In the genomic region with DNA sequence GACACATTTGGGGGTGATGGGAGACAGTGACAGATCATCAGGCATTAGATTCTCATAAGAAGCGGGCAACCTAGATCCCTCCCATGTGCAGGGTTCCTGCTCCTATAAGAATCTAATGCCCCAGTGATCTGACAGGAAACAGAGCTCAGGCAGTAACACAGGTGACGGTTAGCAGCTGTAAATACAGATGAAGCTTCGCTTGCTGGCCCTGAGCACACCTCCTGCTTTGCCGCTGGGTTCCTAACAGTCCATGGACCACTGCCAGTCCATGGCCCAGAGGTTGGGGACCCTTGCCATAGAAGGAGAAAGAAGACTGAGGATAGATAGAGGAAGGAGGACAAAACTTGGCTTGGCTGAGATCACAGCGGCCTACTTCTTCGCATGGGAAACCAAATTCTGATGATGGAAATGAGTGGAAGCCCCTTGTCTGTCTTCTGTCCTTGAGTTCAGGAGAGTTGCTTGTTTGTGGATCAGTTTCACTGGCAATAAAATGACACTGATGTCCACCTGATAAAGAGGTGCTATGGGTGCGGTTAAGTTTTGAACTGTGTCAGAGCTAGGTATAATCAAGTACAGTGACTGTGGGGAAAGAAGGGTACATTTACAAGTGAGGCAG, we compare ENCODE assay signal across 10 cellular contexts. TPM values are rescaled to one million over a fixed set of nuclear protein-coding genes. Genes with fewer than 3 reads are reported as not detected.
DNase-seq lines count a peak whose midpoint lies in the region; ATAC-seq, FAIRE-seq and TF ChIP-seq lines count a peak whose summit lies in the region.
"Had no signal": no experiment of that assay in that cellular context is flagged by ENCODE, and none has a peak within 500 bp of the region (broad histone marks: within the 10 kb centered on the region; RNA-seq: fewer than 3 reads in every experiment).

No MANE protein-coding gene starts in this region.

- no peaks in the 10 kb centered on the region for H4K20me1 ChIP-seq in HepG2 (ENCODE audit: insufficient read depth, low read length)

- intact Hi-C loops in right lobe of liver (cut with DNase I) (no loop called here), HepG2 (cut with micrococcal nuclease; ENCODE audit: unreplicated experiment) (no loop called here), upper lobe of right lung (cut with DNase I) (no loop called here)
- intact Hi-C loops in activated CD8-positive, alpha-beta T cell treated with anti-CD3 and anti-CD28 coated beads for 36 hours (cut with micrococcal nuclease) = loop anchor here (5.0 kb wide), 2 partner anchors 55 to 140 kb away; partner anchors contain the start of genes AP1AR and FAM241A

- in situ Hi-C loops in HepG2 (cut with HindIII; ENCODE audit: extremely low pct_ligation_motif_present, low pct_unique_long_range_greater_than_20kb) = no loop called here

- POLR2A ChIA-PET in HepG2 (lab: Yijun Ruan, JAX) = no interaction called here
- POLR2A ChIA-PET in activated CD8-positive, alpha-beta T cell treated with anti-CD3 and anti-CD28 coated beads for 36 hours (lab: Charles Lee) = interaction anchor here (0.6 to 4.6 kb wide), 9 partner anchors 9 to 365 kb away, joined by 3 to 28 read pairs (median 6); partner anchors contain the start of gene ALPK1

- no peak overlapping the region for H2AFZ ChIP-seq in HepG2 (ENCODE audit: low read length)

- H3K36me3 ChIP-seq in right lobe of liver = no peaks in the 10 kb centered on the region
- H3K36me3 ChIP-seq in HepG2 (replicated peaks in 1 of 2; ENCODE audit: control insufficient read depth in 1 of 2, insufficient read depth in 2 of 2, low read length in 2 of 2) = no peaks in the 10 kb centered on the region
- no peaks in the 10 kb centered on the region for H3K36me3 ChIP-seq in upper lobe of right lung
- H3K36me3 ChIP-seq: BE2C, thyroid gland had no signal

- TF ChIP-seq CTCF in right lobe of liver (IDR thresholded peaks at IDR 0.05) (no peak), HepG2 (CRISPR knock-in tag; IDR thresholded peaks at IDR 0.05) (no peak), upper lobe of right lung (IDR thresholded peaks at IDR 0.05) (no peak)
- no peak for TF ChIP-seq CTCF in activated CD8-positive, alpha-beta T cell treated with anti-CD3 and anti-CD28 coated beads for 36 hours (IDR thresholded peaks at IDR 0.05)

- TF ChIP-seq EP300 in HepG2 (IDR thresholded peaks at IDR 0.05; ENCODE audit: low read depth in 2 of 2, low read length in 2 of 2) = no peak
- no peak for TF ChIP-seq EP300 in HepG2 (CRISPR knock-in tag; IDR thresholded peaks at IDR 0.05; ENCODE audit: borderline replicate concordance)

- H3K4me2 ChIP-seq in HepG2 (ENCODE audit: low read depth, low read length) = no peak overlapping the region

- H3K27ac ChIP-seq in right lobe of liver (peak overlapping the region in 2 of 3 donors; percentile 1 to 31), HepG2 (ENCODE audit: extremely low read length, insufficient read depth, low read length) (no peak overlapping the region), upper lobe of right lung (peak overlapping the region; percentile 34)
- H3K27ac ChIP-seq: thyroid gland had no signal

- no peak for FAIRE-seq in HepG2 (lab: Jason Lieb, UNC)

- no peak for TF ChIP-seq RAD21 in HepG2 (CRISPR knock-in tag; IDR thresholded peaks at IDR 0.05)

- H3K36me3 Mint-ChIP-seq in activated CD8-positive, alpha-beta T cell treated with anti-CD3 and anti-CD28 coated beads for 36 hours (ENCODE audit: low read depth) = peaks cover 28% of the 10 kb centered on the region

- peak in 1 of 4 donors; percentile 1 for ATAC-seq in right lobe of liver
- ATAC-seq in HepG2 = no peak
- peak; percentile 17 for ATAC-seq in HG02870 (IDR thresholded peaks at IDR 0.05; ENCODE audit: unreplicated experiment)
- no peak for ATAC-seq in activated CD8-positive, alpha-beta T cell treated with anti-CD3 and anti-CD28 coated beads for 36 hours
- no peak for ATAC-seq in upper lobe of right lung

- H3K27ac Mint-ChIP-seq in activated CD8-positive, alpha-beta T cell treated with anti-CD3 and anti-CD28 coated beads for 36 hours = peak overlapping the region; percentile 96

- no peaks in the 10 kb centered on the region for H3K27me3 Mint-ChIP-seq in activated CD8-positive, alpha-beta T cell treated with anti-CD3 and anti-CD28 coated beads for 36 hours

- no peak overlapping the region for H3K9ac ChIP-seq in HepG2 (ENCODE audit: insufficient read depth, low read depth, low read length)

- H3K27me3 ChIP-seq in right lobe of liver = no peaks in the 10 kb centered on the region
- H3K27me3 ChIP-seq in HepG2 (ENCODE audit: control insufficient read depth in 1 of 2, insufficient read depth in 2 of 2, low read length in 2 of 2) = no peaks in the 10 kb centered on the region; a peak in 2 of 5 replicates
- no peaks in the 10 kb centered on the region for H3K27me3 ChIP-seq in upper lobe of right lung
- H3K27me3 ChIP-seq: BE2C, thyroid gland had no signal

- peaks cover 56% of the 10 kb centered on the region for H3K4me1 Mint-ChIP-seq in activated CD8-positive, alpha-beta T cell treated with anti-CD3 and anti-CD28 coated beads for 36 hours (ENCODE audit: low read depth)

- H3K9me3 ChIP-seq in right lobe of liver = no peaks in the 10 kb centered on the region
- no peaks in the 10 kb centered on the region for H3K9me3 ChIP-seq in HepG2 (ENCODE audit: low read length)
- H3K9me3 ChIP-seq in upper lobe of right lung = no peaks in the 10 kb centered on the region
- H3K9me3 ChIP-seq: BE2C, thyroid gland had no signal

- H3K4me1 ChIP-seq in right lobe of liver (peaks cover 0 to 15% (median 0%) of the 10 kb centered on the region in 4 donors), HepG2 (ENCODE audit: insufficient read depth, low read length) (peaks cover 40% of the 10 kb centered on the region), upper lobe of right lung (peaks cover 10% of the 10 kb centered on the region)
- H3K4me1 ChIP-seq: BE2C had no signal

- DNase-seq in right lobe of liver (no peak), HepG2 (ENCODE audit: low spot score) (no peak), upper lobe of right lung (no peak), cortex of kidney (lab: John Stamatoyannopoulos, UW) (no peak), NCI-H526 (lab: John Stamatoyannopoulos, UW) (no peak), NCI-H510A (lab: John Stamatoyannopoulos, UW) (no peak)
- peak; percentile 31 for DNase-seq in activated CD8-positive, alpha-beta T cell treated with anti-CD3 and anti-CD28 coated beads for 36 hours
- DNase-seq: BE2C, thyroid gland had no signal

- WGBS in right lobe of liver (ENCODE audit: insufficient coverage, low coverage, low lambda C conversion rate, missing lambda C conversion rate) = 72% methylated on average over 7 of the region's 7 CpGs
- 76% methylated on average over 6 of the region's 7 CpGs for WGBS in HepG2 (ENCODE audit: low lambda C conversion rate)

- CTCF ChIA-PET in HepG2 (lab: Yijun Ruan, JAX; ENCODE audit: low intra/inter-chr PET ratio, low total read pairs) = no interaction called here
- CTCF ChIA-PET in activated CD8-positive, alpha-beta T cell treated with anti-CD3 and anti-CD28 coated beads for 36 hours (lab: Charles Lee) = interaction anchor here (1.0 to 3.0 kb wide), 5 partner anchors 33 to 189 kb away, joined by 3 to 13 read pairs (median 7); no protein-coding TSS in a partner anchor

- H3K4me3 Mint-ChIP-seq in activated CD8-positive, alpha-beta T cell treated with anti-CD3 and anti-CD28 coated beads for 36 hours = peak overlapping the region; percentile 94

- BruUV-seq in HepG2 (replicated peaks; lab: Mats Ljungman, UMichigan) = no TSS peak

- TF ChIP-seq POLR2A in right lobe of liver (IDR thresholded peaks at IDR 0.05) (no peak), HepG2 (IDR thresholded peaks at IDR 0.05; ENCODE audit: insufficient read depth in 1 of 2, low read depth in 2 of 2, low read length in 2 of 2) (no peak)

- peaks cover 2% of the 10 kb centered on the region for H3K9me3 Mint-ChIP-seq in activated CD8-positive, alpha-beta T cell treated with anti-CD3 and anti-CD28 coated beads for 36 hours

- H3K4me3 ChIP-seq in right lobe of liver = no peak overlapping the region
- no peak overlapping the region for H3K4me3 ChIP-seq in HepG2 (replicated peaks in 1 of 3; ENCODE audit: insufficient read depth in 1 of 3, low read depth in 2 of 3, low read length in 3 of 3)
- no peak overlapping the region for H3K4me3 ChIP-seq in upper lobe of right lung
- H3K4me3 ChIP-seq: thyroid gland had no signal

- H3K79me2 ChIP-seq in HepG2 (ENCODE audit: insufficient read depth, low read length) = no peaks in the 10 kb centered on the region

RNA-seq across cellular contexts. Expression of gene TIFA, which starts 1.7 kb away (rescaled TPM):
- total RNA-seq in right lobe of liver (10 to 100 TPM in 1 of 6 experiments, 1 to 10 TPM in 5; 4.7 to 13.4 (median 5.5) TPM), HepG2 (2016; rRNA removed; fragmentation: Illumina TruSeq; extraction: Trizol) (8.5 and 13.7 TPM in 2 replicates), upper lobe of right lung (10.6 TPM)
- 1.8 and 2.6 TPM in 2 replicates for total RNA-seq in HepG2 (2016; cell fraction: cytosol; rRNA removed; fragmentation: Illumina TruSeq; extraction: Trizol; ENCODE audit: low read depth)
- 9.1 and 14.5 TPM in 2 replicates for total RNA-seq in HepG2 (2016; cell fraction: insoluble cytoplasmic fraction; rRNA removed; fragmentation: Illumina TruSeq; extraction: Trizol)
- 7.0 and 9.0 TPM in 2 replicates for total RNA-seq in HepG2 (2016; cell fraction: membrane; rRNA removed; fragmentation: Illumina TruSeq; extraction: Trizol)
- 5.7 and 5.9 TPM in 2 replicates for total RNA-seq in HepG2 (2016; cell fraction: nucleus; rRNA removed; fragmentation: Illumina TruSeq; extraction: Trizol)
- polyA plus RNA-seq in HepG2 (2011; rRNA removed) = 2.6 and 2.9 TPM in 2 replicates
- 1.5 and 1.7 TPM in 2 replicates for polyA plus RNA-seq in HepG2 (2011; cell fraction: cytosol; rRNA removed)
- polyA plus RNA-seq in HepG2 (2011; cell fraction: nucleus; rRNA removed) = 0.35 and 0.57 TPM in 2 replicates
- polyA plus RNA-seq in HepG2 (2012) = 3.3 and 6.0 TPM in 2 replicates
- 1.5 and 1.7 TPM in 2 replicates for polyA plus RNA-seq in HepG2 (2016; cell fraction: cytosol; fragmentation: Illumina TruSeq; extraction: Trizol; ENCODE audit: low read depth)
- polyA plus RNA-seq in HepG2 (2016; cell fraction: insoluble cytoplasmic fraction; fragmentation: Illumina TruSeq; extraction: Trizol; ENCODE audit: low read depth) = 11.1 and 15.7 TPM in 2 replicates
- polyA plus RNA-seq in HepG2 (2016; cell fraction: membrane; fragmentation: Illumina TruSeq; extraction: Trizol; ENCODE audit: low read depth) = 2.8 and 3.1 TPM in 2 replicates
- 4.0 and 7.8 TPM in 2 replicates for polyA plus RNA-seq in HepG2 (2016; cell fraction: nucleus; fragmentation: Illumina TruSeq; extraction: Trizol; ENCODE audit: insufficient read depth, low read depth)
- 2.2 and 3.3 TPM in 2 replicates for polyA minus RNA-seq in HepG2 (2011; rRNA and poly(A)+ RNA removed; ENCODE audit: low replicate concordance)
- 2.3 and 2.6 TPM in 2 replicates for polyA minus RNA-seq in HepG2 (2011; cell fraction: cytosol; rRNA and poly(A)+ RNA removed)
- 2.1 and 4.0 TPM in 2 replicates for polyA minus RNA-seq in HepG2 (2011; cell fraction: nucleus; rRNA and poly(A)+ RNA removed)
- 10 to 100 TPM; 37.9 to 39.1 TPM for total RNA-seq in activated CD8-positive, alpha-beta T cell treated with anti-CD3 and anti-CD28 coated beads for 36 hours

RNA-seq across cellular contexts. Expression of gene ALPK1, which starts 9.8 kb away (rescaled TPM):
- total RNA-seq in right lobe of liver (10 to 100 TPM in 3 of 6 experiments, 1 to 10 TPM in 3; 5.6 to 20.6 (median 9.9) TPM), HepG2 (2016; rRNA removed; fragmentation: Illumina TruSeq; extraction: Trizol) (1.3 and 1.5 TPM in 2 replicates), upper lobe of right lung (34.3 TPM)
- 0.71 TPM in 1 of 2 replicates, not detected in the other for total RNA-seq in HepG2 (2016; cell fraction: cytosol; rRNA removed; fragmentation: Illumina TruSeq; extraction: Trizol; ENCODE audit: low read depth)
- total RNA-seq in HepG2 (2016; cell fraction: insoluble cytoplasmic fraction; rRNA removed; fragmentation: Illumina TruSeq; extraction: Trizol) = 1.1 and 1.5 TPM in 2 replicates
- 0.37 and 1.0 TPM in 2 replicates for total RNA-seq in HepG2 (2016; cell fraction: membrane; rRNA removed; fragmentation: Illumina TruSeq; extraction: Trizol)
- 2.9 and 4.0 TPM in 2 replicates for total RNA-seq in HepG2 (2016; cell fraction: nucleus; rRNA removed; fragmentation: Illumina TruSeq; extraction: Trizol)
- 0.61 and 0.89 TPM in 2 replicates for polyA plus RNA-seq in HepG2 (2011; rRNA removed)
- 0.31 and 0.38 TPM in 2 replicates for polyA plus RNA-seq in HepG2 (2011; cell fraction: cytosol; rRNA removed)
- polyA plus RNA-seq in HepG2 (2011; cell fraction: nucleus; rRNA removed) = 1.4 and 1.9 TPM in 2 replicates
- 0.63 and 0.75 TPM in 2 replicates for polyA plus RNA-seq in HepG2 (2012)
- polyA plus RNA-seq in HepG2 (2016; cell fraction: cytosol; fragmentation: Illumina TruSeq; extraction: Trizol; ENCODE audit: low read depth) = 0.11 and 0.27 TPM in 2 replicates
- polyA plus RNA-seq in HepG2 (2016; cell fraction: insoluble cytoplasmic fraction; fragmentation: Illumina TruSeq; extraction: Trizol; ENCODE audit: low read depth) = 1.4 and 1.7 TPM in 2 replicates
- 0.23 and 0.29 TPM in 2 replicates for polyA plus RNA-seq in HepG2 (2016; cell fraction: membrane; fragmentation: Illumina TruSeq; extraction: Trizol; ENCODE audit: low read depth)
- polyA plus RNA-seq in HepG2 (2016; cell fraction: nucleus; fragmentation: Illumina TruSeq; extraction: Trizol; ENCODE audit: insufficient read depth, low read depth) = 2.0 and 2.4 TPM in 2 replicates
- 0.46 and 5.3 TPM in 2 replicates for polyA minus RNA-seq in HepG2 (2011; rRNA and poly(A)+ RNA removed; ENCODE audit: low replicate concordance)
- 0.49 TPM in 1 of 2 replicates, not detected in the other for polyA minus RNA-seq in HepG2 (2011; cell fraction: cytosol; rRNA and poly(A)+ RNA removed)
- polyA minus RNA-seq in HepG2 (2011; cell fraction: nucleus; rRNA and poly(A)+ RNA removed) = 7.2 and 8.0 TPM in 2 replicates
- 10 to 100 TPM; 13.4 to 13.7 TPM for total RNA-seq in activated CD8-positive, alpha-beta T cell treated with anti-CD3 and anti-CD28 coated beads for 36 hours

RNA-seq across cellular contexts. Expression of gene AP1AR, which starts 55.8 kb away (rescaled TPM):
- total RNA-seq in right lobe of liver (10 to 100 TPM in 4 of 6 experiments, 1 to 10 TPM in 2; 9.2 to 13.8 (median 11.1) TPM), HepG2 (2016; rRNA removed; fragmentation: Illumina TruSeq; extraction: Trizol) (39.9 and 43.5 TPM in 2 replicates), upper lobe of right lung (16.6 TPM)
- 9.9 and 12.4 TPM in 2 replicates for total RNA-seq in HepG2 (2016; cell fraction: cytosol; rRNA removed; fragmentation: Illumina TruSeq; extraction: Trizol; ENCODE audit: low read depth)
- total RNA-seq in HepG2 (2016; cell fraction: insoluble cytoplasmic fraction; rRNA removed; fragmentation: Illumina TruSeq; extraction: Trizol) = 37.3 and 48.0 TPM in 2 replicates
- total RNA-seq in HepG2 (2016; cell fraction: membrane; rRNA removed; fragmentation: Illumina TruSeq; extraction: Trizol) = 32.1 and 34.9 TPM in 2 replicates
- 36.3 and 37.1 TPM in 2 replicates for total RNA-seq in HepG2 (2016; cell fraction: nucleus; rRNA removed; fragmentation: Illumina TruSeq; extraction: Trizol)
- 18.7 and 24.9 TPM in 2 replicates for polyA plus RNA-seq in HepG2 (2011; rRNA removed)
- polyA plus RNA-seq in HepG2 (2011; cell fraction: cytosol; rRNA removed) = 9.4 and 12.4 TPM in 2 replicates
- 16.5 and 18.1 TPM in 2 replicates for polyA plus RNA-seq in HepG2 (2011; cell fraction: nucleus; rRNA removed)
- 34.5 and 45.9 TPM in 2 replicates for polyA plus RNA-seq in HepG2 (2012)
- polyA plus RNA-seq in HepG2 (2016; cell fraction: cytosol; fragmentation: Illumina TruSeq; extraction: Trizol; ENCODE audit: low read depth) = 5.6 and 9.0 TPM in 2 replicates
- 42.9 and 47.4 TPM in 2 replicates for polyA plus RNA-seq in HepG2 (2016; cell fraction: insoluble cytoplasmic fraction; fragmentation: Illumina TruSeq; extraction: Trizol; ENCODE audit: low read depth)
- 18.8 and 22.4 TPM in 2 replicates for polyA plus RNA-seq in HepG2 (2016; cell fraction: membrane; fragmentation: Illumina TruSeq; extraction: Trizol; ENCODE audit: low read depth)
- 47.3 and 50.7 TPM in 2 replicates for polyA plus RNA-seq in HepG2 (2016; cell fraction: nucleus; fragmentation: Illumina TruSeq; extraction: Trizol; ENCODE audit: insufficient read depth, low read depth)
- 2.5 and 22.2 TPM in 2 replicates for polyA minus RNA-seq in HepG2 (2011; rRNA and poly(A)+ RNA removed; ENCODE audit: low replicate concordance)
- polyA minus RNA-seq in HepG2 (2011; cell fraction: cytosol; rRNA and poly(A)+ RNA removed) = 30.6 and 31.0 TPM in 2 replicates
- 47.1 and 50.7 TPM in 2 replicates for polyA minus RNA-seq in HepG2 (2011; cell fraction: nucleus; rRNA and poly(A)+ RNA removed)
- total RNA-seq in activated CD8-positive, alpha-beta T cell treated with anti-CD3 and anti-CD28 coated beads for 36 hours = 10 to 100 TPM; 15.5 to 17.7 TPM
